Comparison of ENCODE assay signal across 3 cellular contexts in genomic region chr6:136535880-136536620, GRCh38.
A peak's percentile ranks its signal among the peaks of the same experiment; 100 is the strongest.
TF ChIP-seq lines count a peak whose summit lies in the region.

No MANE protein-coding gene starts in this region.

TF ChIP-seq in GM23338, 12 proteins besides CTCF, POLR2A, EP300 and RAD21 (continues in another document):
- TF ChIP-seq ETS1 (IDR thresholded peaks at IDR 0.05) (no peak), EZH2 (IDR thresholded peaks at IDR 0.05; ENCODE audit: low read depth, unreplicated experiment) (no peak), ZNF462 (CRISPR knock-in tag; IDR thresholded peaks at IDR 0.05) (no peak), CREB1 (CRISPR knock-in tag; IDR thresholded peaks at IDR 0.05; ENCODE audit: low read depth) (no peak), NANOG (IDR thresholded peaks at IDR 0.05; ENCODE audit: borderline replicate concordance) (no peak)

TF ChIP-seq in HEK293, 187 proteins besides CTCF, POLR2A, EP300 and RAD21:
- TF ChIP-seq ZNF146 (tag by site-specific recombination; IDR thresholded peaks at IDR 0.05) (peak; percentile 93), ZNF121 (tag by site-specific recombination; IDR thresholded peaks at IDR 0.05) (no peak), ZNF561 (tag by site-specific recombination; IDR thresholded peaks at IDR 0.05; ENCODE audit: borderline replicate concordance) (no peak), INSM2 (tag by site-specific recombination; IDR thresholded peaks at IDR 0.05) (no peak), ZBTB48 (tag by site-specific recombination; IDR thresholded peaks at IDR 0.05) (no peak)

TF ChIP-seq in K562, 482 proteins besides CTCF, POLR2A, EP300 and RAD21:
- peak; percentile 43 for TF ChIP-seq RBM25 (IDR thresholded peaks at IDR 0.05; ENCODE audit: low read depth, low read length, severe bottlenecking)
- no peak for TF ChIP-seq BHLHE40 (IDR thresholded peaks at IDR 0.05; ENCODE audit: low read length)
- TF ChIP-seq ZNF146 (CRISPR knock-in tag; IDR thresholded peaks at IDR 0.05; ENCODE audit: unreplicated experiment), result peak; percentile 92
- no peak for TF ChIP-seq ZNF282 (CRISPR knock-in tag; IDR thresholded peaks at IDR 0.05)
